ENCODE assay signal across 9 cellular contexts in the genomic region with DNA sequence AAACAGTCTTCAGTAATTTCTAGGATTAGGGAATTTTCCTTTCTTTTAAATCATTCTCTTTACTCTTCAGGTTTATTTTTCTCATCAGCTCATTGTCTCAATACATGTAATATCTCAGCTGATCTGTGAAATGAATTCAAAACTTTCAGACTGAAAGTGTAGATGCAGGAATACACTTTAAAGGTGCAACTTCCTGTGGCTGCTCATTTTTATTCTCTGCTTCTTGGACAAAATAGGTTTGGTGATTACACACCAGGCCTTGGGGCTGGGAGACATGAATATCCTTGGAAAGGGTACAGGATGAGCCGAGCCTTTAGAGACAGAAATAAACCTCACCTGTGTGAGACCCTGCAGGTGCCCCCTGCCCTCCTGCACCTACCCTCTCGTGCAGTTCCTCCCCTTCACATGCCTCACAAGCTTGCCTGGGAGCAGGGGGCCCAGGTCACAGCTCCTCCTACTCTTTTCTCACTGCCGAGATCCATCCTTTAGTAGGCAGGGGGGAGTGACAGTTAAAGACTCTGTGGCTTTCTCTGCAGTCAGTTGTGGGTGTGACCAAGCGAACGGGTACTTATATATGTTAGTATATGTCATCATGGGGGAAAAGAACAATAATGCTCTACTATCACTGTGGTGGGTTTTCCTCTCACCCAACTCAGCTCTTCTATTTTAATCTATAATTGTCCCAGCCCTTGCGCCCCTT.
DNase-seq lines count a peak whose midpoint lies in the region; ATAC-seq and TF ChIP-seq lines count a peak whose summit lies in the region.
"Had no signal": no experiment of that assay in that cellular context is flagged by ENCODE, and none has a peak within 500 bp of the region (broad histone marks: within the 10 kb centered on the region; RNA-seq: fewer than 3 reads in every experiment).

No MANE protein-coding gene starts in this region.

- H2AFZ ChIP-seq in OCI-LY3 (ENCODE audit: low read depth, low read length), result 0 out of 2 replicates have a peak overlapping the region, but pooled peaks have one; percentile 28

- H3K4me3 Mint-ChIP-seq in activated naive CD4-positive, alpha-beta T cell treated with anti-CD3 and anti-CD28 coated beads, Interleukin-2, amount 50 U/mL, for 24 hours, result peak overlapping the region; percentile 47

- ATAC-seq in GM19463 (IDR thresholded peaks at IDR 0.05; ENCODE audit: unreplicated experiment) (peak; percentile 67), HG03432 (IDR thresholded peaks at IDR 0.05; ENCODE audit: unreplicated experiment) (no peak), GM18907 (IDR thresholded peaks at IDR 0.05; ENCODE audit: unreplicated experiment) (no peak)

- H3K79me2 ChIP-seq in OCI-LY3 (ENCODE audit: low read length), result no peaks in the 10 kb centered on the region

- H3K4me2 ChIP-seq in OCI-LY3 (ENCODE audit: low read length), result 0 out of 2 replicates have a peak overlapping the region, but pooled peaks have one; percentile 4

- peaks cover 5% of the 10 kb centered on the region for H3K9me3 Mint-ChIP-seq in activated naive CD4-positive, alpha-beta T cell treated with anti-CD3 and anti-CD28 coated beads, Interleukin-2, amount 50 U/mL, for 24 hours

- peak overlapping the region; percentile 65 for H3K27ac Mint-ChIP-seq in activated naive CD4-positive, alpha-beta T cell treated with anti-CD3 and anti-CD28 coated beads, Interleukin-2, amount 50 U/mL, for 24 hours

- no peak overlapping the region for H3K9ac ChIP-seq in OCI-LY3 (ENCODE audit: low read length)

- H3K4me1 ChIP-seq in OCI-LY3 (ENCODE audit: low read length), result peaks cover 10% of the 10 kb centered on the region
- H3K4me1 ChIP-seq: testis had no signal

- H3K36me3 ChIP-seq in OCI-LY3 (replicated peaks; ENCODE audit: low read depth, low read length), result no peaks in the 10 kb centered on the region

- no peaks in the 10 kb centered on the region for H3K27me3 Mint-ChIP-seq in activated naive CD4-positive, alpha-beta T cell treated with anti-CD3 and anti-CD28 coated beads, Interleukin-2, amount 50 U/mL, for 24 hours

- DNase-seq in stimulated activated CD8-positive, alpha-beta memory T cell treated with anti-CD3 and anti-CD28 coated beads, Interleukin-2, amount 100 ng/mL, for 48 hours (ENCODE audit: low read depth in 2 of 2), result peak; percentile 36 to 51
- no peak for DNase-seq in SW480 (ENCODE audit: low spot score)
- DNase-seq: NCI-H1417, testis had no signal

- TF ChIP-seq CTCF in OCI-LY3 (IDR thresholded peaks at IDR 0.05; ENCODE audit: low read depth, low read length), result no peak

- H3K4me1 Mint-ChIP-seq in activated naive CD4-positive, alpha-beta T cell treated with anti-CD3 and anti-CD28 coated beads, Interleukin-2, amount 50 U/mL, for 24 hours, result peaks cover 58% of the 10 kb centered on the region

- H3K27me3 ChIP-seq in OCI-LY3 (ENCODE audit: low read depth, low read length), result no peaks in the 10 kb centered on the region
- H3K27me3 ChIP-seq: testis had no signal

- no peaks in the 10 kb centered on the region for H4K20me1 ChIP-seq in OCI-LY3 (ENCODE audit: insufficient read depth, low read length)

- H3K9me3 ChIP-seq in OCI-LY3 (ENCODE audit: insufficient read depth, low read length), result no peaks in the 10 kb centered on the region
- H3K9me3 ChIP-seq: testis had no signal

- no peak overlapping the region for H3K27ac ChIP-seq in OCI-LY3 (ENCODE audit: low read length)
- H3K27ac ChIP-seq: testis had no signal

- H3K4me3 ChIP-seq in OCI-LY3 (ENCODE audit: low read length), result no peak overlapping the region
- H3K4me3 ChIP-seq: testis had no signal

- peaks cover 7% of the 10 kb centered on the region for H3K36me3 Mint-ChIP-seq in activated naive CD4-positive, alpha-beta T cell treated with anti-CD3 and anti-CD28 coated beads, Interleukin-2, amount 50 U/mL, for 24 hours
